ENCODE assay signal across 2 cellular contexts in genomic region chr10:132392184-132392800, GRCh38.
TF ChIP-seq lines count a peak whose summit lies in the region.

No MANE protein-coding gene starts in this region.

TF ChIP-seq in GM12891, 5 proteins besides CTCF, POLR2A, EP300 and RAD21:
- no peak for TF ChIP-seq SPI1 (IDR thresholded peaks at IDR 0.05; ENCODE audit: low read depth, low read length)
- TF ChIP-seq TAF1 (IDR thresholded peaks at IDR 0.05; ENCODE audit: low read depth, low read length) = no peak
- no peak for TF ChIP-seq POU2F2 (IDR thresholded peaks at IDR 0.05; ENCODE audit: low read depth, low read length)
- no peak for TF ChIP-seq PAX5 (IDR thresholded peaks at IDR 0.05; ENCODE audit: insufficient read depth, low read length, severe bottlenecking)
- TF ChIP-seq POLR2AphosphoS5 (IDR thresholded peaks at IDR 0.05; ENCODE audit: low read depth, low read length) = no peak

TF ChIP-seq in H1, 55 proteins besides CTCF, POLR2A, EP300 and RAD21:
- no peak for TF ChIP-seq SAP30 (IDR thresholded peaks at IDR 0.05; ENCODE audit: insufficient read depth, insufficient replicate concordance, low read length)
- no peak for TF ChIP-seq POU5F1 (IDR thresholded peaks at IDR 0.05; ENCODE audit: low read depth, low read length)
- no peak for TF ChIP-seq SIN3A (conservative IDR thresholded peaks at IDR 0.05 in 1 of 2, IDR thresholded peaks at IDR 0.05 in 1 of 2; ENCODE audit: low read depth in 1 of 2, low read length in 2 of 2)
- TF ChIP-seq JUN (IDR thresholded peaks at IDR 0.05; ENCODE audit: low read depth, low read length) = no peak
- no peak for TF ChIP-seq NANOG (IDR thresholded peaks at IDR 0.05; ENCODE audit: insufficient read depth, low read depth, low read length, poor library complexity, severe bottlenecking)
TF ChIP-seq in H1: peak in this region for 0.
